ENCODE assay signal across 17 cellular contexts in genomic region chr10:34102917-34103506, GRCh38.
DNase-seq lines count a peak whose midpoint lies in the region; ATAC-seq lines count a peak whose summit lies in the region.
"Had no signal": no experiment of that assay in that cellular context is flagged by ENCODE, and none has a peak within 500 bp of the region (broad histone marks: within the 10 kb centered on the region; RNA-seq: fewer than 3 reads in every experiment).

No MANE protein-coding gene starts in this region.

- 91 to 94% methylated on average over 5 to 6 of the region's 8 CpGs for WGBS in mesodermal cell (ENCODE audit: insufficient coverage in 2 of 2), 2 experiments

- H3K27ac ChIP-seq in mesodermal cell (ENCODE audit: low read depth, low read length, severe bottlenecking): peak overlapping the region; percentile 73

- ATAC-seq in HG03520 (IDR thresholded peaks at IDR 0.05; ENCODE audit: unreplicated experiment): no peak
- ATAC-seq in HG03342 (IDR thresholded peaks at IDR 0.05; ENCODE audit: unreplicated experiment): no peak
- ATAC-seq: activated CD4-positive, alpha-beta T cell treated with anti-CD3 and anti-CD28 coated beads for 36 hours; stimulated activated naive CD8-positive, alpha-beta T cell treated with anti-CD3 and anti-CD28 coated beads, Interleukin-15, Interleukin-2, amounts not matched to agents 100 U/mL and 50 U/mL, for 24 hours had no signal

- DNase-seq in GM04504 (ENCODE audit: low read depth) (peak; percentile 74), epidermal melanocyte (ENCODE audit: insufficient read length, low spot score) (peak; percentile 46), stromal cell of bone marrow (ENCODE audit: low read depth) (peak; percentile 71), NCI-H2227 treated with DMSO at 0.1 percent for 48 hours (lab: John Stamatoyannopoulos, UW) (no peak), DMS79 (lab: John Stamatoyannopoulos, UW) (no peak)
- DNase-seq: activated CD4-positive, alpha-beta T cell treated with anti-CD3 and anti-CD28 coated beads for 36 hours; Calu3; H9; kidney glomerular epithelial cell; NCI-H187 treated with DMSO at 0.1 percent for 48 hours; stimulated activated CD4-positive, alpha-beta T cell treated with anti-CD3 and anti-CD28 coated beads, Interleukin-4, amount 100 ng/mL, for 4 hours; stimulated activated naive CD8-positive, alpha-beta T cell treated with anti-CD3 and anti-CD28 coated beads, Interleukin-15, Interleukin-2, amounts not matched to agents 100 U/mL and 50 U/mL, for 24 hours; SW 1271 had no signal

- no peak overlapping the region for H3K4me3 ChIP-seq in mesodermal cell (ENCODE audit: extremely low read depth, insufficient read depth, low read length, poor library complexity, severe bottlenecking)
- H3K4me3 ChIP-seq: ovary had no signal

- no peaks in the 10 kb centered on the region for H3K4me1 ChIP-seq in mesodermal cell (ENCODE audit: control insufficient read depth, insufficient read depth, low read length, poor library complexity, severe bottlenecking)

- H3K9me3 ChIP-seq in mesodermal cell (ENCODE audit: control insufficient read depth, low read length): peaks cover 7% of the 10 kb centered on the region
- H3K9me3 ChIP-seq: ovary had no signal

- no peaks in the 10 kb centered on the region for H3K36me3 ChIP-seq in mesodermal cell (ENCODE audit: control insufficient read depth, insufficient read depth, low read length)
- H3K36me3 ChIP-seq: ovary had no signal

Comparison
In these comparisons a context has a peak if more than half of its experiments do, and no peak if none do; other contexts are left out.
1. DNase-seq: peak in GM04504 (single experiment), epidermal melanocyte (single experiment) and stromal cell of bone marrow (single experiment); none in NCI-H2227 treated with DMSO at 0.1 percent for 48 hours (single experiment) and DMS79 (single experiment).